ENCODE assay signal across 9 cellular contexts in the genomic region with DNA sequence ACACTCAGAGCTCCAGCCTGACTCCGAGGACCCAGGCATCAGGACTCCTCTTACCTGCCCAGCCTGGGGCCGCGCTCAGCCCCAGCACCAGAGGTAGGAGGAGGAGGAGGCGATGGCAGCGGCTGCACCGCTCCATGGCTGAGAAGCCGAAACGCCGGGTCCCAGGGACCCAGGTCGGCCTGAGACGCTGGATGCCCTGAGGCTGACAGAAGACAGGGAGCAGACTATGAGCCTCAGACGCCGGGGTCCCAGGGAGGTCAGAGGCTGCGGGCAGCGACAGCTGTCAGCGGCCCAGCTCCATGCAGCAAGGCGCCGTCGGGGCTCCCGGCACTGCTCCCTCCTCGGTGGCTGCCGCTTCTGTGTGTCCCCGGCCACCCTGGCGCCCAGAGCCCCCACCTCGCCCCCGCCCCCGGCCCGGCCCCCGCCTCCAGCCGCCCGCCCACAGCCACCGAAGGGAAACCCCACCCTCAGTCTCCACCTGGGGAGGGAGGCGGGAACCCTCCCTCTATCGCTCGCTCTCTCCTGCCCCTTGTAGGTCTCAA. TPM values are rescaled to one million over a fixed set of nuclear protein-coding genes. Genes with fewer than 3 reads are reported as not detected.
A peak's percentile ranks its signal among the peaks of the same experiment; 100 is the strongest.
DNase-seq lines count a peak whose midpoint lies in the region; ATAC-seq, FAIRE-seq and TF ChIP-seq lines count a peak whose summit lies in the region.
"Had no signal": no experiment of that assay in that cellular context is flagged by ENCODE, and none has a peak within 500 bp of the region (broad histone marks: within the 10 kb centered on the region; RNA-seq: fewer than 3 reads in every experiment).

A gene (minus strand): TSS at position 363 of the 542 bp plus-strand sequence. CDS start 227 bp downstream, at position 136.

- H3K27ac ChIP-seq in endothelial cell of umbilical vein (ENCODE audit: insufficient read depth, low read depth, low read length): no peak within 1 kb of the TSS

- H3K9me3 Mint-ChIP-seq in naive thymus-derived CD8-positive, alpha-beta T cell: no peaks in the 10 kb centered on the region

- CTCF ChIA-PET in endothelial cell of umbilical vein (lab: Charles Lee): no interaction called here

- peak within 1 kb of the TSS; percentile 51 for H3K4me2 ChIP-seq in endothelial cell of umbilical vein (ENCODE audit: insufficient read depth, low read length)

- DNase-seq in AG09309 (ENCODE audit: low read depth) (no peak), NCI-H748 (lab: John Stamatoyannopoulos, UW; ENCODE audit: unreplicated experiment) (peak; percentile 68), endothelial cell of umbilical vein (ENCODE audit: low read depth, low spot score) (no peak), NCI-H774 (lab: John Stamatoyannopoulos, UW) (no peak), foreskin melanocyte (no peak), lower leg skin (ENCODE audit: low spot score in 2 of 2) (no peak)
- DNase-seq in naive thymus-derived CD8-positive, alpha-beta T cell: peak in 5 of 10 donors; percentile 26 to 57 (median 41)
- DNase-seq: NCI-H187 treated with DMSO at 0.1 percent for 48 hours had no signal

- no peaks in the 10 kb centered on the region for H3K9me1 ChIP-seq in endothelial cell of umbilical vein (replicated peaks; ENCODE audit: control insufficient read depth, extremely low read depth, insufficient read depth, low read length)

- no peak for TF ChIP-seq POLR2A in endothelial cell of umbilical vein (IDR thresholded peaks at IDR 0.05; ENCODE audit: low read depth, low read length)
- no peak for TF ChIP-seq POLR2A in lower leg skin (IDR thresholded peaks at IDR 0.05)

- intact Hi-C loops in endothelial cell of umbilical vein (cut with micrococcal nuclease): no loop called here
- intact Hi-C loops in lower leg skin (cut with DNase I; ENCODE audit: low total_unique reads): no loop called here

- peaks cover 9 to 40% (median 20%) of the 10 kb centered on the region in 5 donors for H3K27me3 Mint-ChIP-seq in naive thymus-derived CD8-positive, alpha-beta T cell

- H2AFZ ChIP-seq in endothelial cell of umbilical vein (ENCODE audit: low read depth, low read length): no peak within 1 kb of the TSS

- peaks cover 0 to 40% (median 7%) of the 10 kb centered on the region in 3 donors for H3K36me3 Mint-ChIP-seq in naive thymus-derived CD8-positive, alpha-beta T cell

- peaks cover 6% of the 10 kb centered on the region for H3K4me1 ChIP-seq in endothelial cell of umbilical vein (ENCODE audit: control insufficient read depth, extremely low read depth, insufficient read depth, low read length)

- no peaks in the 10 kb centered on the region for H4K20me1 ChIP-seq in endothelial cell of umbilical vein (replicated peaks; ENCODE audit: control insufficient read depth, extremely low read depth, insufficient read depth, low read length)

- H3K4me3 ChIP-seq in AG09309 (ENCODE audit: control insufficient read depth, low read depth, low read length) (peak within 1 kb of the TSS; percentile 30), endothelial cell of umbilical vein (replicated peaks in 1 of 3; ENCODE audit: insufficient read depth in 1 of 3, low read depth in 1 of 3, low read length in 3 of 3) (peak within 1 kb of the TSS in 2 of 3 experiments; percentile 16 to 19), lower leg skin (ENCODE audit: low read depth, poor library complexity, severe bottlenecking) (no peak within 1 kb of the TSS)

- dilution Hi-C loops in endothelial cell of umbilical vein (cut with MboI; ENCODE audit: extremely low pct_ligation_motif_present, low sequenced_read_pairs): no loop called here

- H3K4me3 Mint-ChIP-seq in naive thymus-derived CD8-positive, alpha-beta T cell: peak within 1 kb of the TSS; percentile 78 to 93 (median 87)

- no peak for FAIRE-seq in endothelial cell of umbilical vein (lab: Jason Lieb, UNC)

- peak; percentile 63 to 75 for ATAC-seq in naive thymus-derived CD8-positive, alpha-beta T cell
- ATAC-seq in GM18868 (IDR thresholded peaks at IDR 0.05; ENCODE audit: unreplicated experiment): no peak

- POLR2A ChIA-PET in endothelial cell of umbilical vein (lab: Charles Lee): no interaction called here
- POLR2A ChIA-PET in naive thymus-derived CD8-positive, alpha-beta T cell (lab: Charles Lee): interaction anchor here (0.5 to 1.6 kb wide), 5 partner anchors 8 to 377 kb away, joined by 3 to 10 read pairs (median 5); a partner anchor contains a TSS

- peaks cover 0 to 28% of the 10 kb centered on the region in 2 experiments for H3K36me3 ChIP-seq in endothelial cell of umbilical vein (ENCODE audit: control insufficient read depth in 2 of 2, extremely low read depth in 1 of 2, insufficient read depth in 2 of 2, low read length in 2 of 2)

- H3K79me2 ChIP-seq in endothelial cell of umbilical vein (ENCODE audit: control insufficient read depth, insufficient read depth, low read length): no peaks in the 10 kb centered on the region

- H3K27ac Mint-ChIP-seq in naive thymus-derived CD8-positive, alpha-beta T cell: peak within 1 kb of the TSS in 7 of 10 donors; percentile 36 to 89 (median 81)

- BruUV-seq in endothelial cell of umbilical vein (replicated peaks; lab: Mats Ljungman, UMichigan): no TSS peak

- WGBS in lower leg skin, 2 donors: 11 to 14% methylated on average over 7 to 18 of the region's 35 CpGs

- H3K4me1 Mint-ChIP-seq in naive thymus-derived CD8-positive, alpha-beta T cell: peaks cover 16 to 32% (median 19%) of the 10 kb centered on the region in 4 donors

- peaks cover 21% of the 10 kb centered on the region in 2 experiments for H3K27me3 ChIP-seq in endothelial cell of umbilical vein (ENCODE audit: control insufficient read depth in 2 of 2, insufficient read depth in 2 of 2, low read length in 2 of 2)

- TF ChIP-seq CTCF in AG09309 (IDR thresholded peaks at IDR 0.05; ENCODE audit: control insufficient read depth, insufficient read depth, low read depth, low read length, missing control alignments): no peak
- TF ChIP-seq CTCF in endothelial cell of umbilical vein (IDR thresholded peaks at IDR 0.05; ENCODE audit: extremely low read depth in 1 of 2, insufficient read depth in 1 of 2, low read depth in 1 of 2, low read length in 2 of 2): no peak
- no peak for TF ChIP-seq CTCF in lower leg skin (IDR thresholded peaks at IDR 0.05)

- H3K9ac ChIP-seq in endothelial cell of umbilical vein (replicated peaks; ENCODE audit: extremely low read depth, insufficient read depth, low read length): no peak within 1 kb of the TSS

- no peaks in the 10 kb centered on the region for H3K9me3 ChIP-seq in endothelial cell of umbilical vein (replicated peaks; ENCODE audit: control insufficient read depth, insufficient read depth, low read length)

TF ChIP-seq in endothelial cell of umbilical vein, 7 proteins besides CTCF, POLR2A, EP300 and RAD21:
- TF ChIP-seq MYC (IDR thresholded peaks at IDR 0.05; ENCODE audit: low read depth, low read length) (no peak), EZH2 (IDR thresholded peaks at IDR 0.05; ENCODE audit: borderline replicate concordance, low read depth, low read length, severe bottlenecking) (peak; percentile 77)

RNA-seq across cellular contexts. Expression of the gene that starts here (rescaled TPM):
- total RNA-seq in endothelial cell of umbilical vein (1.3 and 1.7 TPM in 2 replicates), lower leg skin (under 1 TPM; 0.16 to 0.30 (median 0.28) TPM)
- 0.49 and 0.65 TPM in 2 replicates for polyA plus RNA-seq in endothelial cell of umbilical vein
- 0.13 and 0.24 TPM in 2 replicates for polyA plus RNA-seq in endothelial cell of umbilical vein (2011; cell fraction: cytosol; rRNA removed)
- 6.2 and 7.2 TPM in 2 replicates for polyA plus RNA-seq in endothelial cell of umbilical vein (2011; cell fraction: nucleus; rRNA removed)
- 0.71 and 0.84 TPM in 2 replicates for polyA plus RNA-seq in endothelial cell of umbilical vein (2012)
- 0.29 and 0.36 TPM in 2 replicates for polyA minus RNA-seq in endothelial cell of umbilical vein
- polyA minus RNA-seq in endothelial cell of umbilical vein (2011; cell fraction: cytosol; rRNA and poly(A)+ RNA removed): not detected
- polyA minus RNA-seq in endothelial cell of umbilical vein (2011; cell fraction: nucleus; rRNA and poly(A)+ RNA removed): 0.43 and 1.3 TPM in 2 replicates
- 1 to 10 TPM; 7.5 to 8.0 TPM for total RNA-seq in naive thymus-derived CD8-positive, alpha-beta T cell
- under 1 TPM; 0.08 to 0.48 (median 0.13) TPM for polyA plus RNA-seq in naive thymus-derived CD8-positive, alpha-beta T cell
